9 cellular contexts compared by ENCODE assay signal in genomic region chr3:23685484-23686258, GRCh38.
DNase-seq lines count a peak whose midpoint lies in the region; ATAC-seq and TF ChIP-seq lines count a peak whose summit lies in the region.
"Had no signal": no experiment of that assay in that cellular context is flagged by ENCODE, and none has a peak within 500 bp of the region (broad histone marks: within the 10 kb centered on the region; RNA-seq: fewer than 3 reads in every experiment).

No MANE protein-coding gene starts in this region.

- in situ Hi-C loops in transverse colon (cut with MboI; ENCODE audit: low pct_ligation_motif_present in 1 of 4, low pct_unique_long_range_greater_than_20kb in 1 of 4, low sequenced_read_pairs in 3 of 4) = no loop called here

- H3K27me3 ChIP-seq in MG63 = no peaks in the 10 kb centered on the region
- H3K27me3 ChIP-seq in breast epithelium = no peaks in the 10 kb centered on the region
- H3K27me3 ChIP-seq in transverse colon = no peaks in the 10 kb centered on the region

- DNase-seq in Daoy (ENCODE audit: low read depth) = peak; percentile 98
- DNase-seq in MG63 = peak; percentile 94
- DNase-seq in breast epithelium (ENCODE audit: low spot score in 2 of 2) = peak; percentile 63 to 69
- peak; percentile 71 to 87 for DNase-seq in left colon
- DNase-seq in transverse colon = peak; percentile 88
- DNase-seq in immature natural killer cell = no peak

- peak overlapping the region in 1 of 2 donors; percentile 28 for H3K27ac ChIP-seq in breast epithelium
- H3K27ac ChIP-seq in transverse colon = peak overlapping the region in 3 of 4 donors; percentile 35 to 36 (median 35)

- no peak for TF ChIP-seq EP300 in transverse colon (IDR thresholded peaks at IDR 0.05; ENCODE audit: low read depth)

- H3K36me3 ChIP-seq in MG63 = no peaks in the 10 kb centered on the region
- H3K36me3 ChIP-seq in breast epithelium = no peaks in the 10 kb centered on the region
- no peaks in the 10 kb centered on the region for H3K36me3 ChIP-seq in transverse colon

- peaks cover 0 to 4% (median 0%) of the 10 kb centered on the region in 3 donors for H3K36me3 Mint-ChIP-seq in immature natural killer cell
- H3K36me3 Mint-ChIP-seq: IgD-negative memory B cell had no signal

- intact Hi-C loops in breast epithelium (cut with DNase I; ENCODE audit: low total_unique reads) (no loop called here), left colon (cut with DNase I, micrococcal nuclease) (no loop called here), transverse colon (cut with DNase I; ENCODE audit: low total_unique reads) (no loop called here)

- H3K4me3 Mint-ChIP-seq in immature natural killer cell = no peak overlapping the region
- H3K4me3 Mint-ChIP-seq: IgD-negative memory B cell had no signal

- no peaks in the 10 kb centered on the region for H3K9me3 Mint-ChIP-seq in immature natural killer cell

- H3K4me3 ChIP-seq in MG63 (no peak overlapping the region), breast epithelium (no peak overlapping the region), transverse colon (no peak overlapping the region)

- peaks cover 0 to 3% (median 0%) of the 10 kb centered on the region in 3 donors for H3K27me3 Mint-ChIP-seq in immature natural killer cell (ENCODE audit: low read depth in 3 of 3)
- H3K27me3 Mint-ChIP-seq: IgD-negative memory B cell had no signal

- ATAC-seq in left colon (peak; percentile 98), HG03175 (IDR thresholded peaks at IDR 0.05; ENCODE audit: unreplicated experiment) (no peak), HG03135 (IDR thresholded peaks at IDR 0.05; ENCODE audit: unreplicated experiment) (no peak)

- TF ChIP-seq CTCF in breast epithelium (IDR thresholded peaks at IDR 0.05) = no peak
- TF ChIP-seq CTCF in transverse colon (IDR thresholded peaks at IDR 0.05) = no peak

- peaks cover 0 to under 1% of the 10 kb centered on the region in 2 donors for H3K4me1 Mint-ChIP-seq in immature natural killer cell
- H3K4me1 Mint-ChIP-seq: IgD-negative memory B cell had no signal

- peaks cover 7% of the 10 kb centered on the region; the same call in 1 of the 2 replicates for H3K9me3 ChIP-seq in MG63
- no peaks in the 10 kb centered on the region for H3K9me3 ChIP-seq in breast epithelium
- peaks cover 5 to 6% of the 10 kb centered on the region in 2 donors for H3K9me3 ChIP-seq in transverse colon

- TF ChIP-seq POLR2A in breast epithelium (IDR thresholded peaks at IDR 0.05) = no peak
- TF ChIP-seq POLR2A in transverse colon (IDR thresholded peaks at IDR 0.05) = no peak

- no peak overlapping the region for H3K27ac Mint-ChIP-seq in immature natural killer cell
- H3K27ac Mint-ChIP-seq: IgD-negative memory B cell had no signal

- no peaks in the 10 kb centered on the region for H3K4me1 ChIP-seq in breast epithelium
- peaks cover 5 to 14% (median 11%) of the 10 kb centered on the region in 4 donors for H3K4me1 ChIP-seq in transverse colon

- whole genome bisulfite sequencing in transverse colon (ENCODE audit: low coverage in 1 of 2), 2 donors = 49% methylated on average over 10 of the region's 10 CpGs; no CpG with 5 or more reads in 1 of the 2 donors

Comparison
In these comparisons a context has a peak if more than half of its experiments do, and no peak if none do; other contexts are left out.
1. DNase-seq: peak in Daoy (single experiment), MG63 (single experiment), breast epithelium (2 of 2), left colon (2 of 2) and transverse colon (single experiment); none in immature natural killer cell (0 of 3).